26 cellular contexts compared by ENCODE assay signal in genomic region chr17:10727192-10727591, GRCh38. TPM values are rescaled to one million over a fixed set of nuclear protein-coding genes. Genes with fewer than 3 reads are reported as not detected.
A peak's percentile ranks its signal among the peaks of the same experiment; 100 is the strongest.
DNase-seq lines count a peak whose midpoint lies in the region; ATAC-seq and TF ChIP-seq lines count a peak whose summit lies in the region.
"Had no signal": no experiment of that assay in that cellular context is flagged by ENCODE, and none has a peak within 500 bp of the region (broad histone marks: within the 10 kb centered on the region; RNA-seq: fewer than 3 reads in every experiment).

No MANE protein-coding gene starts in this region.

- no peaks in the 10 kb centered on the region for H3K9me3 ChIP-seq in PC-3 (ENCODE audit: low read length)
- H3K9me3 ChIP-seq: breast epithelium, colonic mucosa, right lobe of liver, upper lobe of right lung had no signal

- H2AFZ ChIP-seq in PC-3 (ENCODE audit: low read length): no peak overlapping the region
- H2AFZ ChIP-seq: hepatocyte, PC-9 had no signal

- no peaks in the 10 kb centered on the region for H3K9me2 ChIP-seq in PC-3 (replicated peaks; ENCODE audit: low read length)

- H3K27me3 Mint-ChIP-seq in activated CD4-positive, alpha-beta T cell treated with anti-CD3 and anti-CD28 coated beads for 36 hours: no peaks in the 10 kb centered on the region

- H3K9me3 Mint-ChIP-seq in activated CD4-positive, alpha-beta T cell treated with anti-CD3 and anti-CD28 coated beads for 36 hours (ENCODE audit: low read depth): no peaks in the 10 kb centered on the region
- H3K9me3 Mint-ChIP-seq: nephron progenitor cell had no signal

- peak; percentile 25 for DNase-seq in activated CD4-positive, alpha-beta T cell treated with anti-CD3 and anti-CD28 coated beads for 36 hours
- DNase-seq in activated CD4-positive, alpha-beta T cell treated with anti-CD3 and anti-CD28 coated beads for 1 hour: no peak
- DNase-seq in A172 (ENCODE audit: low spot score): peak; percentile 62
- peak; percentile 2 for DNase-seq in PC-3
- DNase-seq in foreskin keratinocyte: no peak
- DNase-seq in left lobe of liver (ENCODE audit: low spot score): no peak
- no peak for DNase-seq in occipital lobe (lab: John Stamatoyannopoulos, UW)
- DNase-seq: activated gamma-delta T cell; amniotic stem cell; colonic mucosa; DMS53; effector memory CD4-positive, alpha-beta T cell; foreskin melanocyte; KG1; mesendoderm; NCI-H146; NCI-H524; nephron progenitor cell; PC-9; right lobe of liver; SHP77 treated with DMSO at 0.1 percent for 48 hours; substantia nigra; upper lobe of right lung had no signal

- H3K4me1 ChIP-seq in PC-3 (ENCODE audit: insufficient read depth, low read length) (peaks cover 3% of the 10 kb centered on the region; the same call in 1 of the 2 replicates), foreskin keratinocyte (peaks cover 5% of the 10 kb centered on the region)
- H3K4me1 ChIP-seq: breast epithelium, colonic mucosa, upper lobe of right lung had no signal

- H3K4me3 Mint-ChIP-seq in activated CD4-positive, alpha-beta T cell treated with anti-CD3 and anti-CD28 coated beads for 36 hours: no peak overlapping the region
- H3K4me3 Mint-ChIP-seq: nephron progenitor cell had no signal

- no peaks in the 10 kb centered on the region for H3F3A ChIP-seq in PC-3 (ENCODE audit: low read length, unreplicated experiment)

- H3K27ac Mint-ChIP-seq in activated CD4-positive, alpha-beta T cell treated with anti-CD3 and anti-CD28 coated beads for 36 hours: no peak overlapping the region
- H3K27ac Mint-ChIP-seq: nephron progenitor cell had no signal

- no peaks in the 10 kb centered on the region for H4K20me1 ChIP-seq in PC-3 (ENCODE audit: low read length)

- peak; percentile 67 for ATAC-seq in activated CD4-positive, alpha-beta T cell treated with anti-CD3 and anti-CD28 coated beads for 36 hours
- ATAC-seq in PC-3: no peak
- peak; percentile 51 for ATAC-seq in foreskin keratinocyte
- ATAC-seq in HG02870 (IDR thresholded peaks at IDR 0.05; ENCODE audit: unreplicated experiment): no peak
- no peak for ATAC-seq in left lobe of liver
- ATAC-seq: right lobe of liver, upper lobe of right lung had no signal

- H3K9ac ChIP-seq in PC-3 (ENCODE audit: low read length): no peak overlapping the region

- H3K4me1 Mint-ChIP-seq in activated CD4-positive, alpha-beta T cell treated with anti-CD3 and anti-CD28 coated beads for 36 hours: peaks cover 28% of the 10 kb centered on the region

- intact Hi-C loops in activated CD4-positive, alpha-beta T cell treated with anti-CD3 and anti-CD28 coated beads for 36 hours (cut with DNase I, micrococcal nuclease): no loop called here
- intact Hi-C loops in PC-3 (cut with micrococcal nuclease): no loop called here

- H3K79me2 ChIP-seq in PC-3 (ENCODE audit: low read length): no peaks in the 10 kb centered on the region
- H3K79me2 ChIP-seq: hepatocyte had no signal

- no peaks in the 10 kb centered on the region for H3K36me3 ChIP-seq in PC-3 (ENCODE audit: low read depth, low read length)
- H3K36me3 ChIP-seq: breast epithelium, colonic mucosa had no signal

- H3K4me2 ChIP-seq in PC-3 (ENCODE audit: low read length): no peak overlapping the region
- H3K4me2 ChIP-seq: hepatocyte, PC-9 had no signal

- no peaks in the 10 kb centered on the region for H3K36me3 Mint-ChIP-seq in activated CD4-positive, alpha-beta T cell treated with anti-CD3 and anti-CD28 coated beads for 36 hours (ENCODE audit: low read depth)

- CTCF ChIA-PET in activated CD4-positive, alpha-beta T cell treated with anti-CD3 and anti-CD28 coated beads for 36 hours (lab: Charles Lee): no interaction called here
- CTCF ChIA-PET in PC-3 (lab: Charles Lee): no interaction called here

- TF ChIP-seq CTCF in PC-3 (conservative IDR thresholded peaks at IDR 0.05; ENCODE audit: low read depth, low read length) (no peak), foreskin keratinocyte (conservative IDR thresholded peaks at IDR 0.05) (no peak)

- BruUV-seq in PC-3 (replicated peaks; lab: Mats Ljungman, UMichigan): no TSS peak

- H3K27me3 ChIP-seq in PC-3 (ENCODE audit: low read length) (no peaks in the 10 kb centered on the region), foreskin keratinocyte (no peaks in the 10 kb centered on the region)
- H3K27me3 ChIP-seq: breast epithelium, colonic mucosa, hepatocyte, right lobe of liver, upper lobe of right lung had no signal

- POLR2A ChIA-PET in activated CD4-positive, alpha-beta T cell treated with anti-CD3 and anti-CD28 coated beads for 36 hours (lab: Charles Lee): no interaction called here
- POLR2A ChIA-PET in PC-3 (lab: Charles Lee; ENCODE audit: unreplicated experiment): no interaction called here

- H3K27ac ChIP-seq in PC-3 (ENCODE audit: low read length): no peak overlapping the region
- no peak overlapping the region for H3K27ac ChIP-seq in foreskin keratinocyte
- H3K27ac ChIP-seq: breast epithelium, colonic mucosa, PC-9, upper lobe of right lung had no signal

- H3K4me3 ChIP-seq in PC-3 (ENCODE audit: low read length): no peak overlapping the region
- H3K4me3 ChIP-seq: breast epithelium, colonic mucosa, hepatocyte, PC-9, right lobe of liver, upper lobe of right lung had no signal

RNA-seq across cellular contexts. Expression of gene TMEM220, which starts 2.6 kb away (rescaled TPM):
- total RNA-seq in activated CD4-positive, alpha-beta T cell treated with anti-CD3 and anti-CD28 coated beads for 36 hours: 1 to 10 TPM; 1.1 to 2.1 TPM
- total RNA-seq in A172 (2014; rRNA removed; shearing (Covaris generic)): 0.12 and 0.26 TPM in 2 replicates
- total RNA-seq in PC-3 (2014; rRNA removed) (0.98 and 3.9 TPM in 2 replicates), foreskin keratinocyte (1.2 and 1.3 TPM in 2 replicates), left lobe of liver (42.7 TPM), occipital lobe (2.3 TPM)
- 2.0 and 2.5 TPM in 2 replicates for polyA plus RNA-seq in foreskin keratinocyte
- total RNA-seq: PC-9 had no signal

RNA-seq across cellular contexts. Expression of gene ADPRM, which starts 29.8 kb away (rescaled TPM):
- 10 to 100 TPM; 11.2 to 12.8 TPM for total RNA-seq in activated CD4-positive, alpha-beta T cell treated with anti-CD3 and anti-CD28 coated beads for 36 hours
- total RNA-seq in A172 (2014; rRNA removed; shearing (Covaris generic)): 8.4 and 11.1 TPM in 2 replicates
- 2.4 and 2.9 TPM in 2 replicates for total RNA-seq in PC-3 (2014; rRNA removed)
- 5.7 and 10.4 TPM in 2 replicates for total RNA-seq in foreskin keratinocyte
- 5.6 and 9.0 TPM in 2 replicates for polyA plus RNA-seq in foreskin keratinocyte
- 3.9 TPM for total RNA-seq in left lobe of liver
- 19.8 TPM for total RNA-seq in occipital lobe

RNA-seq across cellular contexts. Expression of gene SCO1, which starts 29.9 kb away (rescaled TPM):
- 10 to 100 TPM; 39.7 to 42.3 TPM for total RNA-seq in activated CD4-positive, alpha-beta T cell treated with anti-CD3 and anti-CD28 coated beads for 36 hours
- total RNA-seq in A172 (2014; rRNA removed; shearing (Covaris generic)): 51.6 and 58.9 TPM in 2 replicates
- 38.0 and 59.7 TPM in 2 replicates for total RNA-seq in PC-3 (2014; rRNA removed)
- 33.0 and 36.9 TPM in 2 replicates for total RNA-seq in foreskin keratinocyte
- polyA plus RNA-seq in foreskin keratinocyte: 24.7 and 30.9 TPM in 2 replicates
- 30.6 TPM for total RNA-seq in left lobe of liver
- total RNA-seq in occipital lobe: 8.4 TPM

Comparison
In these comparisons a context has a peak if more than half of its experiments do, and no peak if none do; other contexts are left out.
1. DNase-seq: peak in activated CD4-positive, alpha-beta T cell treated with anti-CD3 and anti-CD28 coated beads for 36 hours (single experiment), A172 (single experiment) and PC-3 (single experiment); none in activated CD4-positive, alpha-beta T cell treated with anti-CD3 and anti-CD28 coated beads for 1 hour (single experiment), foreskin keratinocyte (0 of 2), left lobe of liver (single experiment) and occipital lobe (single experiment).
2. ATAC-seq: peak in activated CD4-positive, alpha-beta T cell treated with anti-CD3 and anti-CD28 coated beads for 36 hours (single experiment) and foreskin keratinocyte (single experiment); none in PC-3 (single experiment), HG02870 (single experiment) and left lobe of liver (single experiment).